14 cellular contexts compared by ENCODE assay signal in genomic region chr2:71348302-71348701, GRCh38. TPM values are rescaled to one million over a fixed set of nuclear protein-coding genes. Genes with fewer than 3 reads are reported as not detected.
A peak's percentile ranks its signal among the peaks of the same experiment; 100 is the strongest.
DNase-seq lines count a peak whose midpoint lies in the region; ATAC-seq and TF ChIP-seq lines count a peak whose summit lies in the region.
"Had no signal": no experiment of that assay in that cellular context is flagged by ENCODE, and none has a peak within 500 bp of the region (broad histone marks: within the 10 kb centered on the region; RNA-seq: fewer than 3 reads in every experiment).

No MANE protein-coding gene starts in this region.

- H3K4ac ChIP-seq in mesendoderm (ENCODE audit: low read depth, low read length): no peak overlapping the region

- H3K18ac ChIP-seq in mesendoderm (ENCODE audit: low read length): no peak overlapping the region

- no peak overlapping the region for H4K8ac ChIP-seq in mesendoderm (ENCODE audit: low read depth, low read length)

- no peak overlapping the region for H2AK5ac ChIP-seq in mesendoderm (ENCODE audit: low read length)

- no peaks in the 10 kb centered on the region for H3K4me1 ChIP-seq in mesendoderm (ENCODE audit: control insufficient read depth, low read depth, low read length)

- no peak overlapping the region for H3K23ac ChIP-seq in mesendoderm (ENCODE audit: low read length)

- H3K36me3 ChIP-seq in mesendoderm (ENCODE audit: control insufficient read depth, insufficient read depth, low read length): peaks cover 11% of the 10 kb centered on the region

- TF ChIP-seq CTCF in NB4 (IDR thresholded peaks at IDR 0.05; ENCODE audit: low read depth, low read length): no peak

- H4K5ac ChIP-seq in mesendoderm (ENCODE audit: low read length): no peak overlapping the region

- no peak overlapping the region for H2BK5ac ChIP-seq in mesendoderm (ENCODE audit: low read length)

- ATAC-seq in GM19395 (IDR thresholded peaks at IDR 0.05; ENCODE audit: unreplicated experiment): no peak
- no peak for ATAC-seq in GM21717 (IDR thresholded peaks at IDR 0.05; ENCODE audit: unreplicated experiment)
- no peak for ATAC-seq in HG03095 (IDR thresholded peaks at IDR 0.05; ENCODE audit: unreplicated experiment)
- ATAC-seq: natural killer cell treated with Interleukin-12 subunit alpha and Interleukin-12 subunit beta and Interleukin-15 and Interleukin-18, amount 100 ng/mL, for 72 hours had no signal

- peaks cover 25% of the 10 kb centered on the region for H3K79me1 ChIP-seq in mesendoderm (ENCODE audit: low read length)

- WGBS in mesendoderm (ENCODE audit: extremely low coverage, insufficient coverage, low lambda C conversion rate): no CpG with 5 or more reads among the region's 3 CpGs

- no peak overlapping the region for H2BK15ac ChIP-seq in mesendoderm (replicated peaks; ENCODE audit: low read depth)

- no peak overlapping the region for H3K27ac ChIP-seq in mesendoderm (ENCODE audit: low read depth, low read length)

- H3K56ac ChIP-seq in mesendoderm (ENCODE audit: low read length): no peak overlapping the region

- TF ChIP-seq POLR2A in NB4 (IDR thresholded peaks at IDR 0.05; ENCODE audit: extremely low read depth, insufficient read length): no peak

- no peak overlapping the region for H3K9ac ChIP-seq in mesendoderm (ENCODE audit: low read length)

- H3K79me2 ChIP-seq in mesendoderm (ENCODE audit: control insufficient read depth, insufficient read depth, low read length): peaks cover 66% of the 10 kb centered on the region

- no peak overlapping the region for H3K4me2 ChIP-seq in mesendoderm (ENCODE audit: low read length)
- H3K4me2 ChIP-seq: smooth muscle cell had no signal

- no peak overlapping the region for H2BK120ac ChIP-seq in mesendoderm (ENCODE audit: low read depth, low read length)

- H3K4me3 ChIP-seq in NB4 (ENCODE audit: low read depth, low read length) (no peak overlapping the region), mesendoderm (ENCODE audit: low read length) (no peak overlapping the region)
- H3K4me3 ChIP-seq: smooth muscle cell had no signal

- DNase-seq in HCEC 1CT: peak; percentile 3
- DNase-seq in NB4 (ENCODE audit: low read depth): peak; percentile 59
- peak; percentile 10 to 55 for DNase-seq in dermis microvascular lymphatic vessel endothelial cell (ENCODE audit: low read depth in 2 of 2)
- peak; percentile 32 for DNase-seq in mesendoderm
- DNase-seq: activated CD4-positive, alpha-beta T cell treated with anti-CD3 and anti-CD28 coated beads, Interleukin-2, amount 50 U/mL, for 1 hour; activated naive CD4-positive, alpha-beta T cell; DMS153; effector memory CD4-positive, alpha-beta T cell; NCI-H446 treated with DMSO at 0.1 percent for 48 hours had no signal

- H3K27me3 ChIP-seq in mesendoderm (ENCODE audit: insufficient read depth, low read length, poor library complexity): no peaks in the 10 kb centered on the region

RNA-seq across cellular contexts. Expression of gene ZNF638, which starts 16.7 kb away (rescaled TPM):
- total RNA-seq in dermis microvascular lymphatic vessel endothelial cell: 75.6 and 77.1 TPM in 2 replicates
- 106 TPM for polyA plus RNA-seq in mesendoderm (2013, experiment 1 of 2)
- polyA plus RNA-seq in mesendoderm (2013, experiment 2 of 2): 104 TPM

Comparison
In these comparisons a context has a peak if more than half of its experiments do, and no peak if none do; other contexts are left out.
1. DNase-seq: peak in every context shown above with its lines; median percentile 59 in NB4; 32 in dermis microvascular lymphatic vessel endothelial cell; 32 in mesendoderm; 3 in HCEC 1CT.